Comparison of ENCODE assay signal across 1 cellular context in genomic region chr5:96184510-96184909, GRCh38.
TF ChIP-seq lines count a peak whose summit lies in the region.

No MANE protein-coding gene starts in this region.

TF ChIP-seq in HEK293, 187 proteins besides CTCF, POLR2A, EP300 and RAD21 (continued from another document):
- TF ChIP-seq, protein P1, sequence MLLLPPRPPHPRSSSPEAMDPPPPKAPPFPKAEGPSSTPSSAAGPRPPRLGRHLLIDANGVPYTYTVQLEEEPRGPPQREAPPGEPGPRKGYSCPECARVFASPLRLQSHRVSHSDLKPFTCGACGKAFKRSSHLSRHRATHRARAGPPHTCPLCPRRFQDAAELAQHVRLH (tag by site-specific recombination; IDR thresholded peaks at IDR 0.05): peak; percentile 27; the same call in 1 of the 2 replicates
- TF ChIP-seq, protein P2, sequence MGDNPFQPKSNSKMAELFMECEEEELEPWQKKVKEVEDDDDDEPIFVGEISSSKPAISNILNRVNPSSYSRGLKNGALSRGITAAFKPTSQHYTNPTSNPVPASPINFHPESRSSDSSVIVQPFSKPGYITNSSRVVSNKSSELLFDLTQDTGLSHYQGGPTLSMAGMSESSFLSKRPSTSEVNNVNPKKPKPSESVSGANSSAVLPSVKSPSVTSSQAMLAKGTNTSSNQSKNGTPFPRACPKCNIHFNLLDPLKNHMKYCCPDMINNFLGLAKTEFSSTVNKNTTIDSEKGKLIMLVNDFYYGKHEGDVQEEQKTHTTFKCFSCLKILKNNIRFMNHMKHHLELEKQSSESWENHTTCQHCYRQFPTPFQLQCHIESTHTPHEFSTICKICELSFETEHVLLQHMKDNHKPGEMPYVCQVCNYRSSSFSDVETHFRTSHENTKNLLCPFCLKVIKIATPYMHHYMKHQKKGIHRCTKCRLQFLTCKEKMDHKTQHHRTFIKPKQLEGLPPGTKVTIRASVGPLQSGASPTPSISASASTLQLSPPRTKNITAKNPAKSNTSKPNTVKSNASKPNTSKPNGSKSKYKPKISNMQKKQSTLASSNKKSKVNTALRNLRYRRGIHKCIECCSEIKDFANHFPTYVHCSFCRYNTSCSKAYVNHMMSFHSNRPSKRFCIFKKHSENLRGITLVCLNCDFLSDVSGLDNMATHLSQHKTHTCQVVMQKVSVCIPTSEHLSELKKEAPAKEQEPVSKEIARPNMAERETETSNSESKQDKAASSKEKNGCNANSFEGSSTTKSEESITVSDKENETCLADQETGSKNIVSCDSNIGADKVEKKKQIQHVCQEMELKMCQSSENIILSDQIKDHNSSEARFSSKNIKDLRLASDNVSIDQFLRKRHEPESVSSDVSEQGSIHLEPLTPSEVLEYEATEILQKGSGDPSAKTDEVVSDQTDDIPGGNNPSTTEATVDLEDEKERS (tag by site-specific recombination; IDR thresholded peaks at IDR 0.05): 0 out of 2 replicates have a peak, but pooled peaks have one; percentile 13
TF ChIP-seq in HEK293: peak in this region for 3; not testable (repeated sequence) for 184.
